ENCODE assay signal across 1 cellular context in the genomic region with DNA sequence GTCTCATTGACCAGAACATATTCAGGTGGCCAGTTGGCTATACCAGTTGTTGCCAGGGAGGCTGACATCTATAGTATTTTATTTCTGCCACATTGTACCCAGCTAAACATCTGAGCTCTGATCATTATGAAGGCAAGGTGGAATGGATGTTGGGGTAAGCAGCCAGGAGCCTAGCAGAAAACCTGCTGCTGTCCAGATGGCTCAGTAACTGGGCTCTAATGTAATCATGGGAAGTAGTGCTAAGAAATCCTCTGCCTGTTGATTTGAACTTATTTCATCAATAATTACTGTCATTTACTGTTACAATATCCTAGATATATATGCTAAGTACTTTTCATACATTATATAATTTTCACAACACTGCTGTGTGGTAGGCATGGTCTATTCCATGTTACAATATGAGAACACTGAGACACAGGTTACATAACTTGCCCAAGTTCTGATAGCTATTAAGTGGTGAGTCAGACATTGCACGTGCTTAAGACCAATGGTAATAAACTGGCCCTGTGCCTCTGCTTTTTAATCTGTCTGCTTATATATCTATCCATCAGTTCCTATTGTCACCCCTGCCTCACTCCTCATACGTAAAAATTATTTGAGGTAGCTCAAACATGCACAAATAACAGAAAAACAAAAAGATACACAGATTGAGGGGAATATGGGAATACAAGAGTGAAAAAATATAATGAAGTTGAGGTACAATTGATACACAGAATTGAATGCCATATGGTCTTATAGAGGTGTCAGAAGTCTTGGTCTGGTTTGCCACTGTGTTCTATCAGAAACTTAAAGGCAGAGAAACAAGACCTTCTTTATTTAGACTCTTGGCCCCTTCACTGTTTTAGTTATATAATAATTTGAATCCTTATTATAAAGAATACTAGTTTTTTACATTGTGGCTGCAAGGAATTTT.
TF ChIP-seq lines count a peak whose summit lies in the region.

No MANE protein-coding gene starts in this region.

TF ChIP-seq in GM23338, 12 proteins besides CTCF, POLR2A, EP300 and RAD21 (continued from another document):
- TF ChIP-seq, protein P1, sequence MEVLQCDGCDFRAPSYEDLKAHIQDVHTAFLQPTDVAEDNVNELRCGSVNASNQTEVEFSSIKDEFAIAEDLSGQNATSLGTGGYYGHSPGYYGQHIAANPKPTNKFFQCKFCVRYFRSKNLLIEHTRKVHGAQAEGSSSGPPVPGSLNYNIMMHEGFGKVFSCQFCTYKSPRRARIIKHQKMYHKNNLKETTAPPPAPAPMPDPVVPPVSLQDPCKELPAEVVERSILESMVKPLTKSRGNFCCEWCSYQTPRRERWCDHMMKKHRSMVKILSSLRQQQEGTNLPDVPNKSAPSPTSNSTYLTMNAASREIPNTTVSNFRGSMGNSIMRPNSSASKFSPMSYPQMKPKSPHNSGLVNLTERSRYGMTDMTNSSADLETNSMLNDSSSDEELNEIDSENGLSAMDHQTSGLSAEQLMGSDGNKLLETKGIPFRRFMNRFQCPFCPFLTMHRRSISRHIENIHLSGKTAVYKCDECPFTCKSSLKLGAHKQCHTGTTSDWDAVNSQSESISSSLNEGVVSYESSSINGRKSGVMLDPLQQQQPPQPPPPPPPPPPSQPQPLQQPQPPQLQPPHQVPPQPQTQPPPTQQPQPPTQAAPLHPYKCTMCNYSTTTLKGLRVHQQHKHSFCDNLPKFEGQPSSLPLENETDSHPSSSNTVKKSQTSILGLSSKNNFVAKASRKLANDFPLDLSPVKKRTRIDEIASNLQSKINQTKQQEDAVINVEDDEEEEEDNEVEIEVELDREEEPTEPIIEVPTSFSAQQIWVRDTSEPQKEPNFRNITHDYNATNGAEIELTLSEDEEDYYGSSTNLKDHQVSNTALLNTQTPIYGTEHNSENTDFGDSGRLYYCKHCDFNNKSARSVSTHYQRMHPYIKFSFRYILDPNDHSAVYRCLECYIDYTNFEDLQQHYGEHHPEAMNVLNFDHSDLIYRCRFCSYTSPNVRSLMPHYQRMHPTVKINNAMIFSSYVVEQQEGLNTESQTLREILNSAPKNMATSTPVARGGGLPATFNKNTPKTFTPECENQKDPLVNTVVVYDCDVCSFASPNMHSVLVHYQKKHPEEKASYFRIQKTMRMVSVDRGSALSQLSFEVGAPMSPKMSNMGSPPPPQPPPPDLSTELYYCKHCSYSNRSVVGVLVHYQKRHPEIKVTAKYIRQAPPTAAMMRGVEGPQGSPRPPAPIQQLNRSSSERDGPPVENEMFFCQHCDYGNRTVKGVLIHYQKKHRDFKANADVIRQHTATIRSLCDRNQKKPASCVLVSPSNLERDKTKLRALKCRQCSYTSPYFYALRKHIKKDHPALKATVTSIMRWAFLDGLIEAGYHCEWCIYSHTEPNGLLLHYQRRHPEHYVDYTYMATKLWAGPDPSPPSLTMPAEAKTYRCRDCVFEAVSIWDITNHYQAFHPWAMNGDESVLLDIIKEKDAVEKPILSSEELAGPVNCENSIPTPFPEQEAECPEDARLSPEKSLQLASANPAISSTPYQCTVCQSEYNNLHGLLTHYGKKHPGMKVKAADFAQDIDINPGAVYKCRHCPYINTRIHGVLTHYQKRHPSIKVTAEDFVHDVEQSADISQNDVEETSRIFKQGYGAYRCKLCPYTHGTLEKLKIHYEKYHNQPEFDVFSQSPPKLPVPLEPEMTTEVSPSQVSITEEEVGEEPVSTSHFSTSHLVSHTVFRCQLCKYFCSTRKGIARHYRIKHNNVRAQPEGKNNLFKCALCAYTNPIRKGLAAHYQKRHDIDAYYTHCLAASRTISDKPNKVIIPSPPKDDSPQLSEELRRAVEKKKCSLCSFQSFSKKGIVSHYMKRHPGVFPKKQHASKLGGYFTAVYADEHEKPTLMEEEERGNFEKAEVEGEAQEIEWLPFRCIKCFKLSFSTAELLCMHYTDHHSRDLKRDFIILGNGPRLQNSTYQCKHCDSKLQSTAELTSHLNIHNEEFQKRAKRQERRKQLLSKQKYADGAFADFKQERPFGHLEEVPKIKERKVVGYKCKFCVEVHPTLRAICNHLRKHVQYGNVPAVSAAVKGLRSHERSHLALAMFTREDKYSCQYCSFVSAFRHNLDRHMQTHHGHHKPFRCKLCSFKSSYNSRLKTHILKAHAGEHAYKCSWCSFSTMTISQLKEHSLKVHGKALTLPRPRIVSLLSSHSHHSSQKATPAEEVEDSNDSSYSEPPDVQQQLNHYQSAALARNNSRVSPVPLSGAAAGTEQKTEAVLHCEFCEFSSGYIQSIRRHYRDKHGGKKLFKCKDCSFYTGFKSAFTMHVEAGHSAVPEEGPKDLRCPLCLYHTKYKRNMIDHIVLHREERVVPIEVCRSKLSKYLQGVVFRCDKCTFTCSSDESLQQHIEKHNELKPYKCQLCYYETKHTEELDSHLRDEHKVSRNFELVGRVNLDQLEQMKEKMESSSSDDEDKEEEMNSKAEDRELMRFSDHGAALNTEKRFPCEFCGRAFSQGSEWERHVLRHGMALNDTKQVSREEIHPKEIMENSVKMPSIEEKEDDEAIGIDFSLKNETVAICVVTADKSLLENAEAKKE (CRISPR knock-in tag; IDR thresholded peaks at IDR 0.05), result no peak
- TF ChIP-seq ZNF114 (CRISPR knock-in tag; IDR thresholded peaks at IDR 0.05) (no peak), CREB1 (CRISPR knock-in tag; IDR thresholded peaks at IDR 0.05; ENCODE audit: low read depth) (no peak), POLR2AphosphoS5 (IDR thresholded peaks at IDR 0.05; ENCODE audit: low read depth) (no peak)
